9 cellular contexts compared by ENCODE assay signal in the genomic region with DNA sequence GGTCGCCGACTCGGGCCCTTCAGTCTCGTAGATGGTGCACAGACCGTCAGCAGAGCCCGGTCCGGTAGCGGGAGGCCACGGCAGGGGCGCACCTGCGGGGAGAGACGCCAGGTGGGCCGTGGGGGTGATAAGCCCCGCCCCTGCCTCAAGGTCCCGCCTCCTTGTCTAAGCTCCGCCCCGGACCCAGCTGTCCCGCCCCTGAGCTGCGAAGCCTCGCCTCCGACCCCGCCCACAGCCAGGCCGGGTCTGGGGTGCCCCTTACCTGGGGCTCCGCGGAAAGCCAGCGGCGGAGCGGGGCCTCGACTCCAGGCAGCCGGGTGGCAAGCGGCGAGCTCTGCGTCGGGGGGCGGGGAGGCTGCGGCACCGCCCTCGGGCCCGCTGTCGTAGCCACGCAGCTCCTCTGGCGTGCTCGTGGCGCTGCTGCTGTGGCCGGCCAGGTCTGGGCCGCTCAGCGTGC. TPM values are rescaled to one million over a fixed set of nuclear protein-coding genes. Genes with fewer than 3 reads are reported as not detected.
DNase-seq lines count a peak whose midpoint lies in the region; TF ChIP-seq lines count a peak whose summit lies in the region.
"Had no signal": no experiment of that assay in that cellular context is flagged by ENCODE, and none has a peak within 500 bp of the region (broad histone marks: within the 10 kb centered on the region; RNA-seq: fewer than 3 reads in every experiment).

No MANE protein-coding gene starts in this region.

- no peak for TF ChIP-seq POLR2A in esophagus squamous epithelium (IDR thresholded peaks at IDR 0.05)

- no peaks in the 10 kb centered on the region for H3K9me3 ChIP-seq in ES-I3 (ENCODE audit: control insufficient read depth, insufficient read depth, low read length)
- H3K9me3 ChIP-seq in esophagus squamous epithelium = no peaks in the 10 kb centered on the region
- H3K9me3 ChIP-seq in tibial artery = no peaks in the 10 kb centered on the region

- H3K27me3 ChIP-seq in esophagus squamous epithelium (peaks cover 9 to 68% (median 18%) of the 10 kb centered on the region in 4 donors), tibial artery (peaks cover 0 to 51% of the 10 kb centered on the region in 2 donors)

- peak overlapping the region; percentile 23 for H3K4me3 ChIP-seq in HFF-Myc (replicated peaks; ENCODE audit: low read depth, low read length)
- H3K4me3 ChIP-seq in esophagus squamous epithelium = peak overlapping the region; percentile 39 to 64 (median 52)
- peak overlapping the region; percentile 38 to 54 for H3K4me3 ChIP-seq in tibial artery

- peak overlapping the region; percentile 56; the same call in 1 of the 2 replicates for H3K9ac ChIP-seq in ES-I3 (ENCODE audit: low read depth, low read length)

- H3K4me1 ChIP-seq in ES-I3 (ENCODE audit: insufficient read depth, low read length) = peaks cover 5% of the 10 kb centered on the region; the same call in 1 of the 2 replicates
- peaks cover 32 to 92% (median 40%) of the 10 kb centered on the region in 3 donors for H3K4me1 ChIP-seq in esophagus squamous epithelium
- peaks cover 0 to 60% (median 43%) of the 10 kb centered on the region in 4 donors for H3K4me1 ChIP-seq in tibial artery

- DNase-seq in HFF-Myc (ENCODE audit: extremely low read depth, low read depth) = no peak
- peak; percentile 71 for DNase-seq in NCI-H226
- DNase-seq in activated T-cell treated with anti-CD3 and anti-CD28 coated beads for 1 hour (ENCODE audit: low read depth) = peak; percentile 75
- no peak for DNase-seq in esophagus squamous epithelium (lab: John Stamatoyannopoulos, UW)
- DNase-seq in nucleus accumbens (lab: John Stamatoyannopoulos, UW) = peak in 34 of 56 donors; percentile 11 to 74 (median 55)
- DNase-seq in tibial artery = no peak
- DNase-seq in NCI-H2029 (lab: John Stamatoyannopoulos, UW) = no peak

- intact Hi-C loops in esophagus squamous epithelium (cut with DNase I) = no loop called here
- intact Hi-C loops in tibial artery (cut with DNase I; ENCODE audit: low total_unique reads) = no loop called here

- H3K36me3 ChIP-seq in ES-I3 (ENCODE audit: insufficient read depth, low read length) (no peaks in the 10 kb centered on the region), esophagus squamous epithelium (no peaks in the 10 kb centered on the region), tibial artery (no peaks in the 10 kb centered on the region)

- WGBS in esophagus squamous epithelium, 2 donors = no CpG with 5 or more reads among the region's 47 CpGs

- H3K27ac ChIP-seq in esophagus squamous epithelium = peak overlapping the region; percentile 72 to 86 (median 82)
- H3K27ac ChIP-seq in tibial artery = peak overlapping the region; percentile 29 to 35

- TF ChIP-seq CTCF in HFF-Myc (IDR thresholded peaks at IDR 0.05; ENCODE audit: low read depth, low read length, missing control alignments) (no peak), esophagus squamous epithelium (IDR thresholded peaks at IDR 0.05) (peak in 1 of 6 experiments; percentile 10), tibial artery (IDR thresholded peaks at IDR 0.05) (no peak)

RNA-seq across cellular contexts. Expression of gene PRR36, which starts 4.7 kb away (rescaled TPM):
- under 1 TPM in 2 of 4 donors, not detected in 2; 0.35 to 0.57 TPM for total RNA-seq in esophagus squamous epithelium

RNA-seq across cellular contexts. Expression of gene LRRC8E, which starts 18.8 kb away (rescaled TPM):
- total RNA-seq in esophagus squamous epithelium = 10 to 100 TPM in 2 of 4 donors, 1 to 10 TPM in 2; 7.6 to 17.0 (median 9.5) TPM
- total RNA-seq: T-helper 1 cell treated with Interleukin-12 subunit alpha and Interleukin-12 subunit beta and Interleukin-4 antibody, amounts not matched to agents 30 ng/mL and 1 ng/mL, for 36 hours had no signal

RNA-seq across cellular contexts. Expression of gene MAP2K7, which starts 34.2 kb away (rescaled TPM):
- 10 to 100 TPM in 3 of 4 donors, 1 to 10 TPM in 1; 8.6 to 17.3 (median 13.8) TPM for total RNA-seq in esophagus squamous epithelium

RNA-seq across cellular contexts. Expression of gene EVI5L, which starts 39.5 kb away (rescaled TPM):
- total RNA-seq in esophagus squamous epithelium = 10 to 100 TPM in 3 of 4 donors, 1 to 10 TPM in 1; 8.3 to 15.5 (median 11.9) TPM

RNA-seq across cellular contexts. Expression of gene TGFBR3L, which starts 45.1 kb away (rescaled TPM):
- not detected for total RNA-seq in esophagus squamous epithelium

Comparison
In these comparisons a context has a peak if more than half of its experiments do, and no peak if none do; other contexts are left out.
1. DNase-seq: peak in NCI-H226 (single experiment), activated T-cell treated with anti-CD3 and anti-CD28 coated beads for 1 hour (single experiment) and nucleus accumbens (34 of 56); none in HFF-Myc (single experiment), esophagus squamous epithelium (single experiment), tibial artery (0 of 2) and NCI-H2029 (single experiment).
2. Peak in every context shown above with its lines, with median percentiles within 50 percentile points of each other: H3K4me3 ChIP-seq.